Comparison of ENCODE assay signal across 31 cellular contexts in the genomic region with DNA sequence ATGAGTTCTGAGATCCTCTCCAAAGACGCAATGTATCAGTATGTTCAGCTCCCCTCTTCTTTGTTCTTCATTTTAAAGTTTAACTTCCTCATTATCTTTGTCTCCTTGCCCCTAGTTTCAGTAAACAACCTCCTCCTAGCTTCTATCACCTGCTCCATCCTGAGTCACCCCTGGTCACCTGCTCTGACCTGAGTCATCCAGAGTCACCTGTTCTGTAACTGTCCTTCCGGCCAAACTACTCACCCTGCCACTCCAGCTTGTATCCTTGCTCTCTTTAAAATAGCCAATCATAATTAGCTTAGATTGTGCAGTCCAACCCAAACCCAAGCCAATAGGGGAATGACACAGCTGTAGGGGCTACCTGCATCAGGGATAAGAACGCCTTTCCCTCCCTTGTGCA.
"Had no signal": no experiment of that assay in that cellular context is flagged by ENCODE, and none has a peak within 500 bp of the region (broad histone marks: within the 10 kb centered on the region; RNA-seq: fewer than 3 reads in every experiment).

No MANE protein-coding gene starts in this region.

- DNase-seq: activated B cell treated with CpG ODN at 0.5 μM for 24 hours; activated CD4-positive, alpha-beta T cell treated with anti-CD3 and anti-CD28 coated beads for 48 hours; activated CD4-positive, alpha-beta T cell treated with anti-CD3 and anti-CD28 coated beads, Interleukin-2, amount 50 U/mL, for 1 hour; activated CD4-positive, alpha-beta T cell treated with anti-CD3 and anti-CD28 coated beads, Interleukin-2, amount 50 U/mL, for 48 hours; activated CD8-positive, alpha-beta memory T cell treated with anti-CD3 and anti-CD28 coated beads for 24 hours; activated CD8-positive, alpha-beta T cell treated with anti-CD3 and anti-CD28 coated beads for 36 hours; activated effector memory CD4-positive, alpha-beta T cell treated with Interleukin-2 at 50 U/mL for 16 hours; activated gamma-delta T cell treated with Interleukin-2 at 50 U/mL for 16 hours; activated naive CD4-positive, alpha-beta T cell treated with Interleukin-2 at 50 U/mL for 16 hours; activated naive CD8-positive, alpha-beta T cell treated with anti-CD3 and anti-CD28 coated beads, Interleukin-2, amount 10 ng/mL, durations not matched to agents 7 days and 5 days; activated T-cell treated with anti-CD3 and anti-CD28 coated beads, Interleukin-2, amount 50 U/mL, for 4 hours; central memory CD4-positive, alpha-beta T cell; cerebellar nuclear complex; colonic mucosa; effector CD8-positive, alpha-beta T cell; foreskin fibroblast; head of caudate nucleus; T-helper 1 cell; T-helper 17 cell; T1000; WERI-Rb-1 had no signal

- H3K36me3 Mint-ChIP-seq: activated naive CD4-positive, alpha-beta T cell treated with anti-CD3 and anti-CD28 coated beads, Interleukin-2, amount 50 U/mL, for 24 hours; activated naive CD8-positive, alpha-beta T cell treated with anti-CD3 and anti-CD28 coated beads, Interleukin-2, amount 10 ng/mL, durations not matched to agents 7 days and 5 days; brain had no signal

- H3K4me1 Mint-ChIP-seq: activated B cell treated with CpG ODN at 0.5 μM for 24 hours; activated naive CD4-positive, alpha-beta T cell treated with anti-CD3 and anti-CD28 coated beads, Interleukin-2, amount 50 U/mL, for 24 hours; activated naive CD8-positive, alpha-beta T cell treated with anti-CD3 and anti-CD28 coated beads, Interleukin-2, amount 10 ng/mL, durations not matched to agents 7 days and 5 days; activated T-helper 17 cell treated with anti-CD3 and anti-CD28 coated beads, Interleukin-2, amount 50 U/mL, for 72 hours; brain; T-helper 17 cell had no signal

- H3K4me3 ChIP-seq: ascending aorta, breast epithelium, cardiac muscle cell, colonic mucosa had no signal

- ATAC-seq: activated CD4-positive, CD25-positive, alpha-beta regulatory T cell treated with anti-CD3 and anti-CD28 coated beads, Interleukin-2, amount 50 U/mL, for 24 hours; activated CD8-positive, alpha-beta T cell treated with anti-CD3 and anti-CD28 coated beads for 36 hours; activated T-cell treated with anti-CD3 and anti-CD28 coated beads, Interleukin-2, amount 50 U/mL, for 4 hours; activated T-helper 17 cell treated with anti-CD3 and anti-CD28 coated beads, Interleukin-2, amount 50 U/mL, for 72 hours; esophagus mucosa; T-helper 17 cell had no signal

- H3K27ac Mint-ChIP-seq: activated B cell treated with CpG ODN at 0.5 μM for 24 hours; activated CD8-positive, alpha-beta T cell treated with anti-CD3 and anti-CD28 coated beads for 36 hours; activated naive CD4-positive, alpha-beta T cell treated with anti-CD3 and anti-CD28 coated beads, Interleukin-2, amount 50 U/mL, for 24 hours; activated naive CD8-positive, alpha-beta T cell treated with anti-CD3 and anti-CD28 coated beads, Interleukin-2, amount 10 ng/mL, durations not matched to agents 7 days and 5 days; activated T-helper 17 cell treated with anti-CD3 and anti-CD28 coated beads, Interleukin-2, amount 50 U/mL, for 72 hours; brain; T-helper 17 cell; T-helper 2 cell treated with Interferon-gamma antibody and Interleukin-4, amounts not matched to agents 5 μg/mL and 100 μg/mL, for 36 hours had no signal

- H3K27me3 Mint-ChIP-seq: activated B cell treated with CpG ODN at 0.5 μM for 24 hours; activated naive CD4-positive, alpha-beta T cell treated with anti-CD3 and anti-CD28 coated beads, Interleukin-2, amount 50 U/mL, for 24 hours; activated naive CD8-positive, alpha-beta T cell treated with anti-CD3 and anti-CD28 coated beads, Interleukin-2, amount 10 ng/mL, durations not matched to agents 7 days and 5 days; activated T-helper 17 cell treated with anti-CD3 and anti-CD28 coated beads, Interleukin-2, amount 50 U/mL, for 72 hours; brain; T-helper 17 cell had no signal

- H3K27me3 ChIP-seq: ascending aorta, breast epithelium, cardiac muscle cell, colonic mucosa had no signal

- H3K4me1 ChIP-seq: ascending aorta, breast epithelium, colonic mucosa had no signal

- FAIRE-seq: frontal cortex had no signal

- H3K36me3 ChIP-seq: ascending aorta, breast epithelium, cardiac muscle cell, colonic mucosa, WERI-Rb-1 had no signal

- H3K4me3 Mint-ChIP-seq: activated B cell treated with CpG ODN at 0.5 μM for 24 hours; activated CD8-positive, alpha-beta T cell treated with anti-CD3 and anti-CD28 coated beads for 36 hours; activated naive CD4-positive, alpha-beta T cell treated with anti-CD3 and anti-CD28 coated beads, Interleukin-2, amount 50 U/mL, for 24 hours; activated naive CD8-positive, alpha-beta T cell treated with anti-CD3 and anti-CD28 coated beads, Interleukin-2, amount 10 ng/mL, durations not matched to agents 7 days and 5 days; activated T-cell treated with anti-CD3 and anti-CD28 coated beads, Interleukin-2, amount 50 U/mL, for 4 hours; activated T-helper 17 cell treated with anti-CD3 and anti-CD28 coated beads, Interleukin-2, amount 50 U/mL, for 72 hours; brain; T-helper 17 cell; T-helper 2 cell treated with Interferon-gamma antibody and Interleukin-4, amounts not matched to agents 5 μg/mL and 100 μg/mL, for 36 hours had no signal

- H3K27ac ChIP-seq: ascending aorta, breast epithelium, cardiac muscle cell, colonic mucosa, WERI-Rb-1 had no signal

- H3K9me3 ChIP-seq: ascending aorta, colonic mucosa had no signal
